In the genomic region with DNA sequence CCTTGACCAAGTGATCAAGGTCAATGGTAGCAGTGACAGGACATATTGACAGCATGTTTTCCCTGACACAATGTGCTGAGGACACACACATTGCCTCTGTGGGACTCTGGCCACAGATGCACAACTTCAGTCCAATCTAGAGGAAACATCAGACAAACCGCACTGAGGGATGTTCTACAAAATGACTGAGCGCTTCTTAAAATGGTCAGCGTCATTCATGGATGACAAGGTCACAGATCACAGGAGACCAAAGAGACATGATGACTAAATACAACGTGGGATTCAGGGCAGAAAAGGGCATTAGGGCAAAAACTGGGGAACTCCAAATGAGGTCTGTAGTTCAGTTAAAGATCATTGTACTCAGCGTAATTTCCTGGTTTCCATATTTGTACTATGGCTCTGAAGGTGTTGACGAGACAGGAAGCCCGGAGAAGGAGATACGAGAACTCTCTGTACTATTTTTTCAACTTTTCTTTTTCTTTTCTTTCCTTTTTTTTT, we compare ENCODE assay signal across 1 cellular context.
TF ChIP-seq lines count a peak whose summit lies in the region.

No MANE protein-coding gene starts in this region.

TF ChIP-seq in GM23338, 12 proteins besides CTCF, POLR2A, EP300 and RAD21 (continued from another document):
- TF ChIP-seq, protein P1, sequence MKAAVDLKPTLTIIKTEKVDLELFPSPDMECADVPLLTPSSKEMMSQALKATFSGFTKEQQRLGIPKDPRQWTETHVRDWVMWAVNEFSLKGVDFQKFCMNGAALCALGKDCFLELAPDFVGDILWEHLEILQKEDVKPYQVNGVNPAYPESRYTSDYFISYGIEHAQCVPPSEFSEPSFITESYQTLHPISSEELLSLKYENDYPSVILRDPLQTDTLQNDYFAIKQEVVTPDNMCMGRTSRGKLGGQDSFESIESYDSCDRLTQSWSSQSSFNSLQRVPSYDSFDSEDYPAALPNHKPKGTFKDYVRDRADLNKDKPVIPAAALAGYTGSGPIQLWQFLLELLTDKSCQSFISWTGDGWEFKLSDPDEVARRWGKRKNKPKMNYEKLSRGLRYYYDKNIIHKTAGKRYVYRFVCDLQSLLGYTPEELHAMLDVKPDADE (IDR thresholded peaks at IDR 0.05) = no peak
- TF ChIP-seq, protein P2, sequence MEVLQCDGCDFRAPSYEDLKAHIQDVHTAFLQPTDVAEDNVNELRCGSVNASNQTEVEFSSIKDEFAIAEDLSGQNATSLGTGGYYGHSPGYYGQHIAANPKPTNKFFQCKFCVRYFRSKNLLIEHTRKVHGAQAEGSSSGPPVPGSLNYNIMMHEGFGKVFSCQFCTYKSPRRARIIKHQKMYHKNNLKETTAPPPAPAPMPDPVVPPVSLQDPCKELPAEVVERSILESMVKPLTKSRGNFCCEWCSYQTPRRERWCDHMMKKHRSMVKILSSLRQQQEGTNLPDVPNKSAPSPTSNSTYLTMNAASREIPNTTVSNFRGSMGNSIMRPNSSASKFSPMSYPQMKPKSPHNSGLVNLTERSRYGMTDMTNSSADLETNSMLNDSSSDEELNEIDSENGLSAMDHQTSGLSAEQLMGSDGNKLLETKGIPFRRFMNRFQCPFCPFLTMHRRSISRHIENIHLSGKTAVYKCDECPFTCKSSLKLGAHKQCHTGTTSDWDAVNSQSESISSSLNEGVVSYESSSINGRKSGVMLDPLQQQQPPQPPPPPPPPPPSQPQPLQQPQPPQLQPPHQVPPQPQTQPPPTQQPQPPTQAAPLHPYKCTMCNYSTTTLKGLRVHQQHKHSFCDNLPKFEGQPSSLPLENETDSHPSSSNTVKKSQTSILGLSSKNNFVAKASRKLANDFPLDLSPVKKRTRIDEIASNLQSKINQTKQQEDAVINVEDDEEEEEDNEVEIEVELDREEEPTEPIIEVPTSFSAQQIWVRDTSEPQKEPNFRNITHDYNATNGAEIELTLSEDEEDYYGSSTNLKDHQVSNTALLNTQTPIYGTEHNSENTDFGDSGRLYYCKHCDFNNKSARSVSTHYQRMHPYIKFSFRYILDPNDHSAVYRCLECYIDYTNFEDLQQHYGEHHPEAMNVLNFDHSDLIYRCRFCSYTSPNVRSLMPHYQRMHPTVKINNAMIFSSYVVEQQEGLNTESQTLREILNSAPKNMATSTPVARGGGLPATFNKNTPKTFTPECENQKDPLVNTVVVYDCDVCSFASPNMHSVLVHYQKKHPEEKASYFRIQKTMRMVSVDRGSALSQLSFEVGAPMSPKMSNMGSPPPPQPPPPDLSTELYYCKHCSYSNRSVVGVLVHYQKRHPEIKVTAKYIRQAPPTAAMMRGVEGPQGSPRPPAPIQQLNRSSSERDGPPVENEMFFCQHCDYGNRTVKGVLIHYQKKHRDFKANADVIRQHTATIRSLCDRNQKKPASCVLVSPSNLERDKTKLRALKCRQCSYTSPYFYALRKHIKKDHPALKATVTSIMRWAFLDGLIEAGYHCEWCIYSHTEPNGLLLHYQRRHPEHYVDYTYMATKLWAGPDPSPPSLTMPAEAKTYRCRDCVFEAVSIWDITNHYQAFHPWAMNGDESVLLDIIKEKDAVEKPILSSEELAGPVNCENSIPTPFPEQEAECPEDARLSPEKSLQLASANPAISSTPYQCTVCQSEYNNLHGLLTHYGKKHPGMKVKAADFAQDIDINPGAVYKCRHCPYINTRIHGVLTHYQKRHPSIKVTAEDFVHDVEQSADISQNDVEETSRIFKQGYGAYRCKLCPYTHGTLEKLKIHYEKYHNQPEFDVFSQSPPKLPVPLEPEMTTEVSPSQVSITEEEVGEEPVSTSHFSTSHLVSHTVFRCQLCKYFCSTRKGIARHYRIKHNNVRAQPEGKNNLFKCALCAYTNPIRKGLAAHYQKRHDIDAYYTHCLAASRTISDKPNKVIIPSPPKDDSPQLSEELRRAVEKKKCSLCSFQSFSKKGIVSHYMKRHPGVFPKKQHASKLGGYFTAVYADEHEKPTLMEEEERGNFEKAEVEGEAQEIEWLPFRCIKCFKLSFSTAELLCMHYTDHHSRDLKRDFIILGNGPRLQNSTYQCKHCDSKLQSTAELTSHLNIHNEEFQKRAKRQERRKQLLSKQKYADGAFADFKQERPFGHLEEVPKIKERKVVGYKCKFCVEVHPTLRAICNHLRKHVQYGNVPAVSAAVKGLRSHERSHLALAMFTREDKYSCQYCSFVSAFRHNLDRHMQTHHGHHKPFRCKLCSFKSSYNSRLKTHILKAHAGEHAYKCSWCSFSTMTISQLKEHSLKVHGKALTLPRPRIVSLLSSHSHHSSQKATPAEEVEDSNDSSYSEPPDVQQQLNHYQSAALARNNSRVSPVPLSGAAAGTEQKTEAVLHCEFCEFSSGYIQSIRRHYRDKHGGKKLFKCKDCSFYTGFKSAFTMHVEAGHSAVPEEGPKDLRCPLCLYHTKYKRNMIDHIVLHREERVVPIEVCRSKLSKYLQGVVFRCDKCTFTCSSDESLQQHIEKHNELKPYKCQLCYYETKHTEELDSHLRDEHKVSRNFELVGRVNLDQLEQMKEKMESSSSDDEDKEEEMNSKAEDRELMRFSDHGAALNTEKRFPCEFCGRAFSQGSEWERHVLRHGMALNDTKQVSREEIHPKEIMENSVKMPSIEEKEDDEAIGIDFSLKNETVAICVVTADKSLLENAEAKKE (CRISPR knock-in tag; IDR thresholded peaks at IDR 0.05) = no peak
- TF ChIP-seq EZH2phosphoT487 (IDR thresholded peaks at IDR 0.05; ENCODE audit: unreplicated experiment) (no peak), POLR2AphosphoS5 (IDR thresholded peaks at IDR 0.05; ENCODE audit: low read depth) (no peak)
